In the genomic region with DNA sequence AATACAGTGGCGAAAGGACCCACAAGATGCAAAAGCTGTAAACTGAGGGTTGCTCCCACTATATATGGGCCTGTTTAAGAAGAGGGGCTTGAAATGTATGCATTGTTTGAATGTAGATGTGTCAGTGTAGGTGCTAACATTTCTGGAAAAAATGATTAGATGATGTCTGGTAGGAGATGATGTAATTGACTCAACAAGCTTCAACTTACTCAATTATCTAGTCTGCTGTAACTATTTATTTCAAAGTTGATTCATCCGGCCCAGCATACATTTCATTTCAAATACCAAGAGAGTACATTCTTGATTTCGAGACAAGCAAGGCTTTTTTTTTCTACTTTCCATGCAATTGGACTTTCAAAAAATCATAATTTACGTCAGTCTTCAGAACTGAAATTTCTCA, we compare ENCODE assay signal across 26 cellular contexts. TPM values are rescaled to one million over a fixed set of nuclear protein-coding genes. Genes with fewer than 3 reads are reported as not detected.
A peak's percentile ranks its signal among the peaks of the same experiment; 100 is the strongest.
DNase-seq lines count a peak whose midpoint lies in the region; ATAC-seq, FAIRE-seq and TF ChIP-seq lines count a peak whose summit lies in the region.
"Had no signal": no experiment of that assay in that cellular context is flagged by ENCODE, and none has a peak within 500 bp of the region (broad histone marks: within the 10 kb centered on the region; RNA-seq: fewer than 3 reads in every experiment).

No MANE protein-coding gene starts in this region.

- H3K27ac Mint-ChIP-seq in CD4-positive, alpha-beta memory T cell: peak overlapping the region in 2 of 7 donors; percentile 33 to 48
- H3K27ac Mint-ChIP-seq in activated B cell treated with CpG ODN at 0.5 μM for 24 hours: no peak overlapping the region
- H3K27ac Mint-ChIP-seq in effector memory CD8-positive, alpha-beta T cell: no peak overlapping the region
- H3K27ac Mint-ChIP-seq: CD8-positive, alpha-beta memory T cell; IgD-negative memory B cell had no signal

- peak; percentile 34 for DNase-seq in NOMO-1 treated with DMSO at 0.1 percent for 48 hours (lab: John Stamatoyannopoulos, UW; ENCODE audit: unreplicated experiment)
- no peak for DNase-seq in NOMO-1 treated with dmso at 0.1 percent for 144 hours (lab: John Stamatoyannopoulos, UW; ENCODE audit: unreplicated experiment)
- DNase-seq in CD4-positive, alpha-beta memory T cell: peak in 3 of 5 donors; percentile 19 to 32 (median 22)
- DNase-seq in activated B cell treated with CpG ODN at 0.5 μM for 24 hours: no peak
- no peak for DNase-seq in effector memory CD8-positive, alpha-beta T cell
- DNase-seq in stimulated activated CD4-positive, alpha-beta T cell treated with anti-CD3 and anti-CD28 coated beads, Interleukin-4, amount 100 ng/mL, for 4 hours: no peak
- DNase-seq in Ammon's horn (ENCODE audit: low spot score): no peak
- no peak for DNase-seq in kidney
- DNase-seq: 8988T; DMS53; EL; GOT3; MM.1S; NCI-H1105 treated with DMSO at 0.1 percent for 48 hours; NCI-H1694; NCI-H2081 treated with DMSO at 0.1 percent for 48 hours; NCI-H510A; NCI-H748 treated with DMSO at 0.1 percent for 48 hours; NK-92 treated with Interleukin-12 subunit alpha and Interleukin-12 subunit beta, amount 100 ng/mL, for 24 hours; SHP77 had no signal

- H3K4me1 ChIP-seq in CD4-positive, alpha-beta memory T cell (ENCODE audit: insufficient read depth, low read length): no peaks in the 10 kb centered on the region
- peaks cover 0 to 3% of the 10 kb centered on the region in 2 donors for H3K4me1 ChIP-seq in kidney (ENCODE audit: control insufficient read depth in 1 of 2, insufficient read depth in 1 of 2, low read depth in 1 of 2, low read length in 2 of 2)

- H3K4me3 Mint-ChIP-seq in CD4-positive, alpha-beta memory T cell: no peak overlapping the region
- no peak overlapping the region for H3K4me3 Mint-ChIP-seq in activated B cell treated with CpG ODN at 0.5 μM for 24 hours
- H3K4me3 Mint-ChIP-seq in effector memory CD8-positive, alpha-beta T cell: no peak overlapping the region
- H3K4me3 Mint-ChIP-seq: CD8-positive, alpha-beta memory T cell; IgD-negative memory B cell had no signal

- H3K4me1 Mint-ChIP-seq in CD4-positive, alpha-beta memory T cell: no peaks in the 10 kb centered on the region
- H3K4me1 Mint-ChIP-seq in activated B cell treated with CpG ODN at 0.5 μM for 24 hours: peaks cover 6% of the 10 kb centered on the region
- H3K4me1 Mint-ChIP-seq in effector memory CD8-positive, alpha-beta T cell (ENCODE audit: low read depth in 2 of 2): no peaks in the 10 kb centered on the region
- H3K4me1 Mint-ChIP-seq: CD8-positive, alpha-beta memory T cell had no signal

- POLR2A ChIA-PET in CD4-positive, alpha-beta memory T cell (lab: Charles Lee; ENCODE audit: partially characterized antibody): no interaction called here
- POLR2A ChIA-PET in activated B cell treated with CpG ODN at 0.5 μM for 24 hours (lab: Charles Lee): no interaction called here

- peak; percentile 21 for ATAC-seq in activated B cell treated with CpG ODN at 0.5 μM for 24 hours (ENCODE audit: low read depth)
- ATAC-seq in effector memory CD8-positive, alpha-beta T cell (replicated peaks): peak; percentile 33
- ATAC-seq: GM12878, HCT116 had no signal

- intact Hi-C loops in CD4-positive, alpha-beta memory T cell (cut with micrococcal nuclease): no loop called here
- intact Hi-C loops in activated B cell treated with CpG ODN at 0.5 μM for 24 hours (cut with micrococcal nuclease): no loop called here
- intact Hi-C loops in kidney (cut with DNase I): no loop called here

- H3K27me3 ChIP-seq in CD4-positive, alpha-beta memory T cell (ENCODE audit: insufficient read depth, low read length): no peaks in the 10 kb centered on the region

- H3K9me3 Mint-ChIP-seq in CD4-positive, alpha-beta memory T cell: peaks cover 0 to 6% (median 0%) of the 10 kb centered on the region in 8 donors
- peaks cover 6% of the 10 kb centered on the region for H3K9me3 Mint-ChIP-seq in activated B cell treated with CpG ODN at 0.5 μM for 24 hours
- H3K9me3 Mint-ChIP-seq in effector memory CD8-positive, alpha-beta T cell: no peaks in the 10 kb centered on the region
- H3K9me3 Mint-ChIP-seq: CD8-positive, alpha-beta memory T cell had no signal

- H3K36me3 ChIP-seq in CD4-positive, alpha-beta memory T cell (ENCODE audit: insufficient read depth, low read length): no peaks in the 10 kb centered on the region
- H3K36me3 ChIP-seq in kidney (ENCODE audit: control insufficient read depth in 1 of 2, insufficient read depth in 2 of 2, low read length in 2 of 2): no peaks in the 10 kb centered on the region

- no peak overlapping the region for H3K9ac ChIP-seq in kidney (ENCODE audit: low read length in 2 of 2)

- H3K9me3 ChIP-seq in CD4-positive, alpha-beta memory T cell (ENCODE audit: control insufficient read depth in 1 of 2, low read length in 2 of 2): no peaks in the 10 kb centered on the region
- H3K9me3 ChIP-seq in kidney (ENCODE audit: control insufficient read depth in 1 of 2, low read length in 2 of 2): no peaks in the 10 kb centered on the region

- FAIRE-seq in kidney (lab: Jason Lieb, UNC): no peak
- FAIRE-seq: GM12878 had no signal

- TF ChIP-seq CTCF in activated B cell treated with CpG ODN at 0.5 μM for 24 hours (IDR thresholded peaks at IDR 0.05): no peak
- no peak for TF ChIP-seq CTCF in kidney (IDR thresholded peaks at IDR 0.05; ENCODE audit: borderline replicate concordance, extremely low read depth, insufficient read depth)

- no peak overlapping the region for H3K27ac ChIP-seq in CD4-positive, alpha-beta memory T cell (ENCODE audit: low read depth, low read length)
- H3K27ac ChIP-seq in kidney (ENCODE audit: low read depth in 2 of 2, low read length in 2 of 2): no peak overlapping the region

- no peaks in the 10 kb centered on the region for H3K36me3 Mint-ChIP-seq in CD4-positive, alpha-beta memory T cell
- H3K36me3 Mint-ChIP-seq in activated B cell treated with CpG ODN at 0.5 μM for 24 hours (ENCODE audit: low read depth): no peaks in the 10 kb centered on the region
- no peaks in the 10 kb centered on the region for H3K36me3 Mint-ChIP-seq in effector memory CD8-positive, alpha-beta T cell (ENCODE audit: insufficient read depth)
- H3K36me3 Mint-ChIP-seq: CD8-positive, alpha-beta memory T cell; IgD-negative memory B cell had no signal

- no peak overlapping the region for H3K4me3 ChIP-seq in CD4-positive, alpha-beta memory T cell (ENCODE audit: low read length in 2 of 2)
- H3K4me3 ChIP-seq in kidney (ENCODE audit: low read length in 2 of 2): no peak overlapping the region
- H3K4me3 ChIP-seq: GM12878 had no signal

- peaks cover 1% of the 10 kb centered on the region in 2 donors for H3K27me3 Mint-ChIP-seq in CD4-positive, alpha-beta memory T cell
- H3K27me3 Mint-ChIP-seq in activated B cell treated with CpG ODN at 0.5 μM for 24 hours: no peaks in the 10 kb centered on the region
- H3K27me3 Mint-ChIP-seq in effector memory CD8-positive, alpha-beta T cell: peaks cover 0 to under 1% of the 10 kb centered on the region in 2 donors
- H3K27me3 Mint-ChIP-seq: CD8-positive, alpha-beta memory T cell; IgD-negative memory B cell had no signal

- CTCF ChIA-PET in CD4-positive, alpha-beta memory T cell (lab: Charles Lee; ENCODE audit: partially characterized antibody): no interaction called here
- CTCF ChIA-PET in activated B cell treated with CpG ODN at 0.5 μM for 24 hours (lab: Charles Lee): no interaction called here

RNA-seq across cellular contexts. Expression of a gene that starts 9.3 kb away (rescaled TPM):
- total RNA-seq in CD4-positive, alpha-beta memory T cell: not detected
- not detected for polyA plus RNA-seq in CD4-positive, alpha-beta memory T cell
- total RNA-seq in activated B cell treated with CpG ODN at 0.5 μM for 24 hours (0.10 TPM in 1 of 2 replicates, not detected in the other), kidney (6.7 TPM)
- polyA plus RNA-seq in kidney (ENCODE audit: insufficient read depth, low read depth, low replicate concordance): 3.9 TPM
- total RNA-seq: CD8-positive, alpha-beta memory T cell; RPMI7951 had no signal
- polyA plus RNA-seq: CD8-positive, alpha-beta memory T cell had no signal

RNA-seq across cellular contexts. Expression of a gene that starts 27.2 kb away (rescaled TPM):
- not detected for total RNA-seq in CD4-positive, alpha-beta memory T cell
- not detected for polyA plus RNA-seq in CD4-positive, alpha-beta memory T cell
- total RNA-seq in activated B cell treated with CpG ODN at 0.5 μM for 24 hours (not detected in 2 replicates), kidney (not detected)
- not detected for polyA plus RNA-seq in kidney (ENCODE audit: insufficient read depth, low read depth, low replicate concordance)
- total RNA-seq: CD8-positive, alpha-beta memory T cell; GM12878; RPMI7951 had no signal
- polyA plus RNA-seq: BJ; CD8-positive, alpha-beta memory T cell; IgD-negative memory B cell had no signal

RNA-seq across cellular contexts. Expression of a gene that starts 47.0 kb away (rescaled TPM):
- not detected for total RNA-seq in CD4-positive, alpha-beta memory T cell
- 10 to 100 TPM in 1 of 2 donors, 1 to 10 TPM in 1; 1.3 to 51.8 TPM for polyA plus RNA-seq in CD4-positive, alpha-beta memory T cell
- total RNA-seq in activated B cell treated with CpG ODN at 0.5 μM for 24 hours (47.0 and 53.7 TPM in 2 replicates), kidney (355 TPM)
- 5.1 TPM for polyA plus RNA-seq in kidney (ENCODE audit: insufficient read depth, low read depth, low replicate concordance)
- total RNA-seq: CD8-positive, alpha-beta memory T cell; RPMI7951 had no signal
- polyA plus RNA-seq: CD8-positive, alpha-beta memory T cell had no signal

Comparison
In these comparisons a context has a peak if more than half of its experiments do, and no peak if none do; other contexts are left out.
1. DNase-seq: peak in NOMO-1 treated with DMSO at 0.1 percent for 48 hours (single experiment) and CD4-positive, alpha-beta memory T cell (3 of 5); none in NOMO-1 treated with dmso at 0.1 percent for 144 hours (single experiment), activated B cell treated with CpG ODN at 0.5 μM for 24 hours (single experiment), effector memory CD8-positive, alpha-beta T cell (0 of 3), stimulated activated CD4-positive, alpha-beta T cell treated with anti-CD3 and anti-CD28 coated beads, Interleukin-4, amount 100 ng/mL, for 4 hours (0 of 2), Ammon's horn (single experiment) and kidney (single experiment).
2. RNA of a gene that starts 47.0 kb away (total RNA-seq): 355 TPM in kidney (single experiment) and 47.0 to 53.7 TPM in activated B cell treated with CpG ODN at 0.5 μM for 24 hours; not detected in CD4-positive, alpha-beta memory T cell; every median in the first group is over 10 times any median in the second.